In genomic region chr12:26114720-26115406, GRCh38 we compare ENCODE assay signal across 8 cellular contexts. TPM values are rescaled to one million over a fixed set of nuclear protein-coding genes. Genes with fewer than 3 reads are reported as not detected.
DNase-seq lines count a peak whose midpoint lies in the region; ATAC-seq, FAIRE-seq and TF ChIP-seq lines count a peak whose summit lies in the region.

No MANE protein-coding gene starts in this region.

- DNase-seq in GM12865 (ENCODE audit: low read depth) (no peak), fibroblast of villous mesenchyme (ENCODE audit: low read depth) (no peak), sigmoid colon (no peak), islet precursor cell (no peak), GM13977 (ENCODE audit: low spot score) (no peak), GM12891 (ENCODE audit: insufficient read length, low spot score) (no peak)

- no peak for TF ChIP-seq EP300 in sigmoid colon (IDR thresholded peaks at IDR 0.05)

- H3K27ac ChIP-seq in VCaP (peak overlapping the region; percentile 92), sigmoid colon (peak overlapping the region; percentile 91 to 95 (median 92))

- H3K4me3 ChIP-seq in GM12865 (ENCODE audit: low read depth, low read length): peak overlapping the region; percentile 74
- peak overlapping the region; percentile 59 for H3K4me3 ChIP-seq in fibroblast of villous mesenchyme (ENCODE audit: low read depth, low read length)
- H3K4me3 ChIP-seq in sigmoid colon: peak overlapping the region; percentile 34 to 57 (median 55)

- no peak for TF ChIP-seq POLR2A in sigmoid colon (IDR thresholded peaks at IDR 0.05)
- no peak for TF ChIP-seq POLR2A in GM12891 (IDR thresholded peaks at IDR 0.05; ENCODE audit: low read depth, low read length)

- H3K9me3 ChIP-seq in sigmoid colon: no peaks in the 10 kb centered on the region

- H3K4me1 ChIP-seq in sigmoid colon: peaks cover 0 to 26% (median 25%) of the 10 kb centered on the region in 4 donors

- TF ChIP-seq CTCF in GM12865 (IDR thresholded peaks at IDR 0.05; ENCODE audit: insufficient read depth, low read depth, low read length, missing control alignments) (no peak), VCaP (conservative IDR thresholded peaks at IDR 0.05) (no peak), fibroblast of villous mesenchyme (IDR thresholded peaks at IDR 0.05; ENCODE audit: insufficient read depth, low read depth, low read length) (no peak), sigmoid colon (IDR thresholded peaks at IDR 0.05) (no peak), GM13977 (IDR thresholded peaks at IDR 0.05; ENCODE audit: extremely low read depth, insufficient read depth, missing control alignments) (no peak)

- in situ Hi-C loops in GM13977 (cut with MboI; ENCODE audit: low pct_unique_long_range_greater_than_20kb, low sequenced_read_pairs, unreplicated experiment): no loop called here

- intact Hi-C loops in sigmoid colon (cut with DNase I): loop anchor here (1.0 to 5.0 kb wide), 4 partner anchors 11 to 717 kb away; partner anchors contain the start of gene ITPR2

- no peak for ATAC-seq in GM19035 (IDR thresholded peaks at IDR 0.05; ENCODE audit: unreplicated experiment)

- no peak for FAIRE-seq in GM12891 (lab: Jason Lieb, UNC)

- H3K36me3 ChIP-seq in sigmoid colon: no peaks in the 10 kb centered on the region

- WGBS in sigmoid colon, 2 donors: 20 to 48% methylated on average over 13 of the region's 13 CpGs

- no peaks in the 10 kb centered on the region for H3K27me3 ChIP-seq in sigmoid colon

TF ChIP-seq in GM12891, 5 proteins besides CTCF, POLR2A, EP300 and RAD21:
- TF ChIP-seq PAX5 (IDR thresholded peaks at IDR 0.05; ENCODE audit: insufficient read depth, low read length, severe bottlenecking) (no peak), POLR2AphosphoS5 (IDR thresholded peaks at IDR 0.05; ENCODE audit: low read depth, low read length) (no peak), SPI1 (IDR thresholded peaks at IDR 0.05; ENCODE audit: low read depth, low read length) (no peak), POU2F2 (IDR thresholded peaks at IDR 0.05; ENCODE audit: low read depth, low read length) (no peak), TAF1 (IDR thresholded peaks at IDR 0.05; ENCODE audit: low read depth, low read length) (no peak)

RNA-seq across cellular contexts. Expression of gene BHLHE41, which starts 10.0 kb away (rescaled TPM):
- 6.8 and 8.2 TPM in 2 replicates for total RNA-seq in fibroblast of villous mesenchyme
- total RNA-seq in sigmoid colon: 1 to 10 TPM; 3.9 to 6.4 (median 6.0) TPM
- 10 to 100 TPM in 1 of 3 donors, 1 to 10 TPM in 2; 4.8 to 12.6 (median 6.2) TPM for polyA plus RNA-seq in sigmoid colon
- 0.35 TPM for polyA plus RNA-seq in GM12891 (2012; ENCODE audit: low read depth, missing spikeins)
